21 cellular contexts compared by ENCODE assay signal in the genomic region with DNA sequence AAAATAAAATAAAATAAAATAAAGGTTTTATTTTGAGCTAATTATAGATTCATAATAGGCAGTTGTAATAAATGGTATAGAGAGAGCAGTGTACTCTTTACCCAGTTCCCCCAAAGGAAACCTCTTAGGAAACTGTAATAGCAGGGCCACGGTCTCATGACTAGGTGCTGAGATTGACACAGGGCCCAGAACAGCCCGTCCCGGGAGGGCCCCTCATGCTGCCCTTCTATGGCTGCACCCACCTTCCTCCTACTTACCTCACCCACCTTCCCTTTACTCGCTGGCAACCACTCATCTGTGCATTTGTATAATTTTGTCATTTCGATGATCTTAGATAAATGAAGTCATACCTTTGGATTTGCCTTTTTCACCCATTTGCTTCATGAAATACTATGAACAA. TPM values are rescaled to one million over a fixed set of nuclear protein-coding genes. Genes with fewer than 3 reads are reported as not detected.
DNase-seq lines count a peak whose midpoint lies in the region; ATAC-seq and TF ChIP-seq lines count a peak whose summit lies in the region.
"Had no signal": no experiment of that assay in that cellular context is flagged by ENCODE, and none has a peak within 500 bp of the region (broad histone marks: within the 10 kb centered on the region; RNA-seq: fewer than 3 reads in every experiment).

No MANE protein-coding gene starts in this region.

- DNase-seq in head of caudate nucleus: peak in 31 of 42 donors; percentile 31 to 85 (median 50)
- DNase-seq in upper lobe of right lung: peak; percentile 11
- no peak for DNase-seq in mucosa of gallbladder (ENCODE audit: low spot score)
- DNase-seq: ACHN; BE2C; C1 segment of cervical spinal cord; CD4-positive, CD25-positive, alpha-beta regulatory T cell; CD8-positive, alpha-beta memory T cell; COR-L47; DMS 273 treated with DMSO at 0.1 percent for 48 hours; DMS53; DND-41; EL; GM23248; IMR-90 had no signal

- no peak overlapping the region for H3K4me3 ChIP-seq in HEK293 (ENCODE audit: low read depth, low read length)
- no peak overlapping the region for H3K4me3 ChIP-seq in OCI-LY3 (ENCODE audit: low read length)
- no peak overlapping the region for H3K4me3 ChIP-seq in upper lobe of right lung
- H3K4me3 ChIP-seq: GM23248, HAP-1 had no signal

- no peak overlapping the region for H3K9ac ChIP-seq in OCI-LY3 (ENCODE audit: low read length)
- H3K9ac ChIP-seq: GM23248 had no signal

- H3K9me3 ChIP-seq in HEK293 (ENCODE audit: control insufficient read depth, insufficient read depth, low read depth, low read length) (no peaks in the 10 kb centered on the region), OCI-LY3 (ENCODE audit: insufficient read depth, low read length) (no peaks in the 10 kb centered on the region), upper lobe of right lung (no peaks in the 10 kb centered on the region)
- H3K9me3 ChIP-seq: BE2C, HAP-1 had no signal

- no peaks in the 10 kb centered on the region for H3K27me3 ChIP-seq in OCI-LY3 (ENCODE audit: low read depth, low read length)
- no peaks in the 10 kb centered on the region for H3K27me3 ChIP-seq in upper lobe of right lung
- H3K27me3 ChIP-seq: BE2C had no signal

- H3K27ac ChIP-seq in HEK293 (ENCODE audit: extremely low read depth, low read depth, low read length): no peak overlapping the region
- peak overlapping the region; percentile 72 for H3K27ac ChIP-seq in OCI-LY3 (ENCODE audit: low read length)
- no peak overlapping the region for H3K27ac ChIP-seq in upper lobe of right lung
- H3K27ac ChIP-seq: GM23248, HL-60 had no signal

- intact Hi-C loops in head of caudate nucleus (cut with DNase I) (no loop called here), upper lobe of right lung (cut with DNase I) (no loop called here)

- TF ChIP-seq CTCF in HEK293 (tag by site-specific recombination; IDR thresholded peaks at IDR 0.05): no peak
- TF ChIP-seq CTCF in OCI-LY3 (IDR thresholded peaks at IDR 0.05; ENCODE audit: low read depth, low read length): no peak
- TF ChIP-seq CTCF in upper lobe of right lung (IDR thresholded peaks at IDR 0.05): no peak

- H3K4me1 ChIP-seq in HEK293 (ENCODE audit: control insufficient read depth, insufficient read depth, low read length) (no peaks in the 10 kb centered on the region), OCI-LY3 (ENCODE audit: low read length) (peaks cover 50% of the 10 kb centered on the region), upper lobe of right lung (no peaks in the 10 kb centered on the region)
- H3K4me1 ChIP-seq: BE2C, HAP-1 had no signal

- H4K20me1 ChIP-seq in OCI-LY3 (ENCODE audit: insufficient read depth, low read length): peaks cover 67% of the 10 kb centered on the region

- CTCF ChIA-PET in HEK293 (lab: Yijun Ruan, JAX): no interaction called here

- H3K36me3 ChIP-seq in HEK293 (ENCODE audit: control insufficient read depth in 2 of 2, insufficient read depth in 1 of 2, low read length in 2 of 2) (no peaks in the 10 kb centered on the region), OCI-LY3 (replicated peaks; ENCODE audit: low read depth, low read length) (peaks cover 23% of the 10 kb centered on the region), upper lobe of right lung (no peaks in the 10 kb centered on the region)
- H3K36me3 ChIP-seq: BE2C, HAP-1 had no signal

- POLR2A ChIA-PET in HEK293 (lab: Yijun Ruan, JAX): interaction anchor here (0.6 kb wide), 1 partner anchor 193 kb away, joined by 3 read pairs; no protein-coding TSS in a partner anchor

- peak overlapping the region; percentile 38 for H3K4me2 ChIP-seq in OCI-LY3 (ENCODE audit: low read length)

- peaks cover 73% of the 10 kb centered on the region for H3K79me2 ChIP-seq in OCI-LY3 (ENCODE audit: low read length)

- ATAC-seq in upper lobe of right lung (no peak), GM19395 (IDR thresholded peaks at IDR 0.05; ENCODE audit: unreplicated experiment) (no peak)

- no peak overlapping the region for H2AFZ ChIP-seq in OCI-LY3 (ENCODE audit: low read depth, low read length)
- H2AFZ ChIP-seq: GM23248 had no signal

TF ChIP-seq in HEK293, 187 proteins besides CTCF, POLR2A, EP300 and RAD21:
- no peak for TF ChIP-seq ZNF169 (tag by site-specific recombination; IDR thresholded peaks at IDR 0.05)
- TF ChIP-seq ZNF664 (tag by site-specific recombination; IDR thresholded peaks at IDR 0.05): no peak
- TF ChIP-seq ZNF121 (tag by site-specific recombination; IDR thresholded peaks at IDR 0.05): no peak
- TF ChIP-seq ZNF658 (tag by site-specific recombination; IDR thresholded peaks at IDR 0.05): no peak
- peak; percentile 38; the same call in 1 of the 2 replicates for TF ChIP-seq EGR2 (tag by site-specific recombination; IDR thresholded peaks at IDR 0.05; ENCODE audit: low read depth)
- TF ChIP-seq ZFHX2 (tag by site-specific recombination; conservative IDR thresholded peaks at IDR 0.05): peak; percentile 51
- no peak for TF ChIP-seq ZNF558 (tag by site-specific recombination; IDR thresholded peaks at IDR 0.05)
- TF ChIP-seq RBAK (tag by site-specific recombination; IDR thresholded peaks at IDR 0.05): no peak
TF ChIP-seq in HEK293: peak in this region for 2.

RNA-seq across cellular contexts. Expression of a gene that starts 16.1 kb away (rescaled TPM):
- 0.29 TPM for total RNA-seq in upper lobe of right lung
- total RNA-seq in mucosa of gallbladder: 0.43 TPM
- total RNA-seq: CD4-positive, CD25-positive, alpha-beta regulatory T cell; CD8-positive, alpha-beta memory T cell; GM23248; H4; IMR-90 had no signal
